1 cellular context compared by ENCODE assay signal in the genomic region with DNA sequence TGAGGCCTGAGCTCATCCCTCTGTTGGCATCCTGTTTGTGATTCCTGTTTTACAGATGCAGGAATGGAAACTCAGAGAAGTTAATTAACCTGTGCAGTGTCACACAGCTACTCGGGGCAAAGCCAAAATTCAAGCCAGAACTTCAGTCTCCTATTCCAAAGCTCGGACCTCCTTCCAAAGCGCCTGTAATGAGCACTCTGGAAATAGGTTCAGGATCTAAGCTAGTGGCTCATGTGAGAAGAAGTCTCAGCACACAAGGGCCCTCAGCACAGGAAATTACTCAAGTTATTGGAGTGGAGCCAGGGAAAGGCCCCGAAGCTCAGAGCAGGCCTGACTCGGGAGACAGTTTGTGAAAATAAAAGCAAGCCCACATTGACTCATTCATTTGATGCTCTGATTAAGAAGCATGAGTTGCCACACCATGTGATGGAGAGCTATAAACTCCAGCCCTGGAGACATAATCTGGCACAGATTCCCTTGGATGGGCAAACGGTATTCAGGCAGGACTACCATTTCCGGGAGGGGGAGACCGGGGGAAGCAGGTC.
A peak's percentile ranks its signal among the peaks of the same experiment; 100 is the strongest.
TF ChIP-seq lines count a peak whose summit lies in the region.

No MANE protein-coding gene starts in this region.

TF ChIP-seq in HEK293, 187 proteins besides CTCF, POLR2A, EP300 and RAD21 (continued from another document and continues in another):
- TF ChIP-seq, protein P1, sequence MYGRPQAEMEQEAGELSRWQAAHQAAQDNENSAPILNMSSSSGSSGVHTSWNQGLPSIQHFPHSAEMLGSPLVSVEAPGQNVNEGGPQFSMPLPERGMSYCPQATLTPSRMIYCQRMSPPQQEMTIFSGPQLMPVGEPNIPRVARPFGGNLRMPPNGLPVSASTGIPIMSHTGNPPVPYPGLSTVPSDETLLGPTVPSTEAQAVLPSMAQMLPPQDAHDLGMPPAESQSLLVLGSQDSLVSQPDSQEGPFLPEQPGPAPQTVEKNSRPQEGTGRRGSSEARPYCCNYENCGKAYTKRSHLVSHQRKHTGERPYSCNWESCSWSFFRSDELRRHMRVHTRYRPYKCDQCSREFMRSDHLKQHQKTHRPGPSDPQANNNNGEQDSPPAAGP (tag by site-specific recombination; IDR thresholded peaks at IDR 0.05) = peak; percentile 79; the same call in 1 of the 2 replicates
- TF ChIP-seq ZNF521 (tag by site-specific recombination; IDR thresholded peaks at IDR 0.05) = no peak
- no peak for TF ChIP-seq ZNF138 (tag by site-specific recombination; IDR thresholded peaks at IDR 0.05; ENCODE audit: borderline replicate concordance)
- TF ChIP-seq ZNF2 (tag by site-specific recombination; IDR thresholded peaks at IDR 0.05) = peak; percentile 72; the same call in 1 of the 2 replicates
- no peak for TF ChIP-seq MEIS1 (CRISPR knock-in tag; IDR thresholded peaks at IDR 0.05; ENCODE audit: borderline replicate concordance)
- TF ChIP-seq ZNF677 (tag by site-specific recombination; IDR thresholded peaks at IDR 0.05) = no peak
- peak; percentile 3 for TF ChIP-seq ZNF510 (tag by site-specific recombination; IDR thresholded peaks at IDR 0.05; ENCODE audit: insufficient replicate concordance)
- TF ChIP-seq GLIS1 (tag by site-specific recombination; IDR thresholded peaks at IDR 0.05) = peak; percentile 52; the same call in 1 of the 2 replicates
- TF ChIP-seq ZNF426 (tag by site-specific recombination; IDR thresholded peaks at IDR 0.05) = no peak
- TF ChIP-seq ZNF792 (tag by site-specific recombination; IDR thresholded peaks at IDR 0.05) = no peak
- no peak for TF ChIP-seq ZNF174 (tag by site-specific recombination; IDR thresholded peaks at IDR 0.05)
- TF ChIP-seq SP7 (tag by site-specific recombination; IDR thresholded peaks at IDR 0.05) = peak; percentile 94
- no peak for TF ChIP-seq OVOL3 (tag by site-specific recombination; IDR thresholded peaks at IDR 0.05)
- peak; percentile 67 for TF ChIP-seq KLF8 (tag by site-specific recombination; IDR thresholded peaks at IDR 0.05)
- no peak for TF ChIP-seq ZNF785 (tag by site-specific recombination; IDR thresholded peaks at IDR 0.05)
- TF ChIP-seq ZNF146 (tag by site-specific recombination; IDR thresholded peaks at IDR 0.05) = no peak
- TF ChIP-seq, protein P2, sequence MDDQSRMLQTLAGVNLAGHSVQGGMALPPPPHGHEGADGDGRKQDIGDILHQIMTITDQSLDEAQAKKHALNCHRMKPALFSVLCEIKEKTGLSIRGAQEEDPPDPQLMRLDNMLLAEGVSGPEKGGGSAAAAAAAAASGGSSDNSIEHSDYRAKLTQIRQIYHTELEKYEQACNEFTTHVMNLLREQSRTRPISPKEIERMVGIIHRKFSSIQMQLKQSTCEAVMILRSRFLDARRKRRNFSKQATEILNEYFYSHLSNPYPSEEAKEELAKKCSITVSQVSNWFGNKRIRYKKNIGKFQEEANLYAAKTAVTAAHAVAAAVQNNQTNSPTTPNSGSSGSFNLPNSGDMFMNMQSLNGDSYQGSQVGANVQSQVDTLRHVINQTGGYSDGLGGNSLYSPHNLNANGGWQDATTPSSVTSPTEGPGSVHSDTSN (CRISPR knock-in tag; IDR thresholded peaks at IDR 0.05) = no peak
- TF ChIP-seq ZNF707 (tag by site-specific recombination; IDR thresholded peaks at IDR 0.05) = no peak
- TF ChIP-seq ZNF184 (tag by site-specific recombination; IDR thresholded peaks at IDR 0.05) = peak; percentile 89
- no peak for TF ChIP-seq ZNF302 (tag by site-specific recombination; IDR thresholded peaks at IDR 0.05; ENCODE audit: low read depth)
- TF ChIP-seq, protein P3, sequence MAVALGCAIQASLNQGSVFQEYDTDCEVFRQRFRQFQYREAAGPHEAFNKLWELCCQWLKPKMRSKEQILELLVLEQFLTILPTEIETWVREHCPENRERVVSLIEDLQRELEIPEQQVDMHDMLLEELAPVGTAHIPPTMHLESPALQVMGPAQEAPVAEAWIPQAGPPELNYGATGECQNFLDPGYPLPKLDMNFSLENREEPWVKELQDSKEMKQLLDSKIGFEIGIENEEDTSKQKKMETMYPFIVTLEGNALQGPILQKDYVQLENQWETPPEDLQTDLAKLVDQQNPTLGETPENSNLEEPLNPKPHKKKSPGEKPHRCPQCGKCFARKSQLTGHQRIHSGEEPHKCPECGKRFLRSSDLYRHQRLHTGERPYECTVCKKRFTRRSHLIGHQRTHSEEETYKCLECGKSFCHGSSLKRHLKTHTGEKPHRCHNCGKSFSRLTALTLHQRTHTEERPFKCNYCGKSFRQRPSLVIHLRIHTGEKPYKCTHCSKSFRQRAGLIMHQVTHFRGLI (tag by site-specific recombination; IDR thresholded peaks at IDR 0.05) = peak; percentile 77; the same call in 1 of the 2 replicates
- TF ChIP-seq, protein P4, sequence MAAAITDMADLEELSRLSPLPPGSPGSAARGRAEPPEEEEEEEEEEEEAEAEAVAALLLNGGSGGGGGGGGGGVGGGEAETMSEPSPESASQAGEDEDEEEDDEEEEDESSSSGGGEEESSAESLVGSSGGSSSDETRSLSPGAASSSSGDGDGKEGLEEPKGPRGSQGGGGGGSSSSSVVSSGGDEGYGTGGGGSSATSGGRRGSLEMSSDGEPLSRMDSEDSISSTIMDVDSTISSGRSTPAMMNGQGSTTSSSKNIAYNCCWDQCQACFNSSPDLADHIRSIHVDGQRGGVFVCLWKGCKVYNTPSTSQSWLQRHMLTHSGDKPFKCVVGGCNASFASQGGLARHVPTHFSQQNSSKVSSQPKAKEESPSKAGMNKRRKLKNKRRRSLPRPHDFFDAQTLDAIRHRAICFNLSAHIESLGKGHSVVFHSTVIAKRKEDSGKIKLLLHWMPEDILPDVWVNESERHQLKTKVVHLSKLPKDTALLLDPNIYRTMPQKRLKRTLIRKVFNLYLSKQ (tag by site-specific recombination; IDR thresholded peaks at IDR 0.05; ENCODE audit: borderline replicate concordance) = no peak
- TF ChIP-seq RBAK (tag by site-specific recombination; IDR thresholded peaks at IDR 0.05) = no peak
- peak; percentile 99 for TF ChIP-seq ZNF768 (tag by site-specific recombination; IDR thresholded peaks at IDR 0.05)
- TF ChIP-seq, protein P5, sequence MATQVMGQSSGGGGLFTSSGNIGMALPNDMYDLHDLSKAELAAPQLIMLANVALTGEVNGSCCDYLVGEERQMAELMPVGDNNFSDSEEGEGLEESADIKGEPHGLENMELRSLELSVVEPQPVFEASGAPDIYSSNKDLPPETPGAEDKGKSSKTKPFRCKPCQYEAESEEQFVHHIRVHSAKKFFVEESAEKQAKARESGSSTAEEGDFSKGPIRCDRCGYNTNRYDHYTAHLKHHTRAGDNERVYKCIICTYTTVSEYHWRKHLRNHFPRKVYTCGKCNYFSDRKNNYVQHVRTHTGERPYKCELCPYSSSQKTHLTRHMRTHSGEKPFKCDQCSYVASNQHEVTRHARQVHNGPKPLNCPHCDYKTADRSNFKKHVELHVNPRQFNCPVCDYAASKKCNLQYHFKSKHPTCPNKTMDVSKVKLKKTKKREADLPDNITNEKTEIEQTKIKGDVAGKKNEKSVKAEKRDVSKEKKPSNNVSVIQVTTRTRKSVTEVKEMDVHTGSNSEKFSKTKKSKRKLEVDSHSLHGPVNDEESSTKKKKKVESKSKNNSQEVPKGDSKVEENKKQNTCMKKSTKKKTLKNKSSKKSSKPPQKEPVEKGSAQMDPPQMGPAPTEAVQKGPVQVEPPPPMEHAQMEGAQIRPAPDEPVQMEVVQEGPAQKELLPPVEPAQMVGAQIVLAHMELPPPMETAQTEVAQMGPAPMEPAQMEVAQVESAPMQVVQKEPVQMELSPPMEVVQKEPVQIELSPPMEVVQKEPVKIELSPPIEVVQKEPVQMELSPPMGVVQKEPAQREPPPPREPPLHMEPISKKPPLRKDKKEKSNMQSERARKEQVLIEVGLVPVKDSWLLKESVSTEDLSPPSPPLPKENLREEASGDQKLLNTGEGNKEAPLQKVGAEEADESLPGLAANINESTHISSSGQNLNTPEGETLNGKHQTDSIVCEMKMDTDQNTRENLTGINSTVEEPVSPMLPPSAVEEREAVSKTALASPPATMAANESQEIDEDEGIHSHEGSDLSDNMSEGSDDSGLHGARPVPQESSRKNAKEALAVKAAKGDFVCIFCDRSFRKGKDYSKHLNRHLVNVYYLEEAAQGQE (tag by site-specific recombination; IDR thresholded peaks at IDR 0.05) = no peak
- TF ChIP-seq ZSCAN30 (tag by site-specific recombination; IDR thresholded peaks at IDR 0.05) = peak; percentile 60; the same call in 1 of the 2 replicates
- TF ChIP-seq ZNF140 (tag by site-specific recombination; IDR thresholded peaks at IDR 0.05) = no peak
- TF ChIP-seq, protein P6, sequence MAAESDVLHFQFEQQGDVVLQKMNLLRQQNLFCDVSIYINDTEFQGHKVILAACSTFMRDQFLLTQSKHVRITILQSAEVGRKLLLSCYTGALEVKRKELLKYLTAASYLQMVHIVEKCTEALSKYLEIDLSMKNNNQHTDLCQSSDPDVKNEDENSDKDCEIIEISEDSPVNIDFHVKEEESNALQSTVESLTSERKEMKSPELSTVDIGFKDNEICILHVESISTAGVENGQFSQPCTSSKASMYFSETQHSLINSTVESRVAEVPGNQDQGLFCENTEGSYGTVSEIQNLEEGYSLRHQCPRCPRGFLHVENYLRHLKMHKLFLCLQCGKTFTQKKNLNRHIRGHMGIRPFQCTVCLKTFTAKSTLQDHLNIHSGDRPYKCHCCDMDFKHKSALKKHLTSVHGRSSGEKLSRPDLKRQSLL (tag by site-specific recombination; IDR thresholded peaks at IDR 0.05) = peak; percentile 90
- peak; percentile 72 for TF ChIP-seq WT1 (tag by site-specific recombination; IDR thresholded peaks at IDR 0.05)
- no peak for TF ChIP-seq ZNF211 (tag by site-specific recombination; IDR thresholded peaks at IDR 0.05; ENCODE audit: low read depth)
- TF ChIP-seq, protein P7, sequence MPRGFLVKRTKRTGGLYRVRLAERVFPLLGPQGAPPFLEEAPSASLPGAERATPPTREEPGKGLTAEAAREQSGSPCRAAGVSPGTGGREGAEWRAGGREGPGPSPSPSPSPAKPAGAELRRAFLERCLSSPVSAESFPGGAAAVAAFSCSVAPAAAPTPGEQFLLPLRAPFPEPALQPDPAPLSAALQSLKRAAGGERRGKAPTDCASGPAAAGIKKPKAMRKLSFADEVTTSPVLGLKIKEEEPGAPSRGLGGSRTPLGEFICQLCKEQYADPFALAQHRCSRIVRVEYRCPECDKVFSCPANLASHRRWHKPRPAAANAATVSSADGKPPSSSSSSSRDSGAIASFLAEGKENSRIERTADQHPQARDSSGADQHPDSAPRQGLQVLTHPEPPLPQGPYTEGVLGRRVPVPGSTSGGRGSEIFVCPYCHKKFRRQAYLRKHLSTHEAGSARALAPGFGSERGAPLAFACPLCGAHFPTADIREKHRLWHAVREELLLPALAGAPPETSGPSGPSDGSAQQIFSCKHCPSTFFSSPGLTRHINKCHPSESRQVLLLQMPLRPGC (tag by site-specific recombination; IDR thresholded peaks at IDR 0.05) = peak; percentile 98
- TF ChIP-seq, protein P8, sequence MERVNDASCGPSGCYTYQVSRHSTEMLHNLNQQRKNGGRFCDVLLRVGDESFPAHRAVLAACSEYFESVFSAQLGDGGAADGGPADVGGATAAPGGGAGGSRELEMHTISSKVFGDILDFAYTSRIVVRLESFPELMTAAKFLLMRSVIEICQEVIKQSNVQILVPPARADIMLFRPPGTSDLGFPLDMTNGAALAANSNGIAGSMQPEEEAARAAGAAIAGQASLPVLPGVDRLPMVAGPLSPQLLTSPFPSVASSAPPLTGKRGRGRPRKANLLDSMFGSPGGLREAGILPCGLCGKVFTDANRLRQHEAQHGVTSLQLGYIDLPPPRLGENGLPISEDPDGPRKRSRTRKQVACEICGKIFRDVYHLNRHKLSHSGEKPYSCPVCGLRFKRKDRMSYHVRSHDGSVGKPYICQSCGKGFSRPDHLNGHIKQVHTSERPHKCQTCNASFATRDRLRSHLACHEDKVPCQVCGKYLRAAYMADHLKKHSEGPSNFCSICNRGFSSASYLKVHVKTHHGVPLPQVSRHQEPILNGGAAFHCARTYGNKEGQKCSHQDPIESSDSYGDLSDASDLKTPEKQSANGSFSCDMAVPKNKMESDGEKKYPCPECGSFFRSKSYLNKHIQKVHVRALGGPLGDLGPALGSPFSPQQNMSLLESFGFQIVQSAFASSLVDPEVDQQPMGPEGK (tag by site-specific recombination; IDR thresholded peaks at IDR 0.05) = peak; percentile 86
- 0 out of 2 replicates have a peak, but pooled peaks have one; percentile 26 for TF ChIP-seq FEZF1 (tag by site-specific recombination; IDR thresholded peaks at IDR 0.05)
- TF ChIP-seq ZSCAN23 (tag by site-specific recombination; IDR thresholded peaks at IDR 0.05) = no peak
- TF ChIP-seq, protein P9, sequence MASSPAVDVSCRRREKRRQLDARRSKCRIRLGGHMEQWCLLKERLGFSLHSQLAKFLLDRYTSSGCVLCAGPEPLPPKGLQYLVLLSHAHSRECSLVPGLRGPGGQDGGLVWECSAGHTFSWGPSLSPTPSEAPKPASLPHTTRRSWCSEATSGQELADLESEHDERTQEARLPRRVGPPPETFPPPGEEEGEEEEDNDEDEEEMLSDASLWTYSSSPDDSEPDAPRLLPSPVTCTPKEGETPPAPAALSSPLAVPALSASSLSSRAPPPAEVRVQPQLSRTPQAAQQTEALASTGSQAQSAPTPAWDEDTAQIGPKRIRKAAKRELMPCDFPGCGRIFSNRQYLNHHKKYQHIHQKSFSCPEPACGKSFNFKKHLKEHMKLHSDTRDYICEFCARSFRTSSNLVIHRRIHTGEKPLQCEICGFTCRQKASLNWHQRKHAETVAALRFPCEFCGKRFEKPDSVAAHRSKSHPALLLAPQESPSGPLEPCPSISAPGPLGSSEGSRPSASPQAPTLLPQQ (tag by site-specific recombination; IDR thresholded peaks at IDR 0.05) = peak; percentile 89
- peak; percentile 98 for TF ChIP-seq ZEB2 (tag by site-specific recombination; IDR thresholded peaks at IDR 0.05)
- TF ChIP-seq, protein P10, sequence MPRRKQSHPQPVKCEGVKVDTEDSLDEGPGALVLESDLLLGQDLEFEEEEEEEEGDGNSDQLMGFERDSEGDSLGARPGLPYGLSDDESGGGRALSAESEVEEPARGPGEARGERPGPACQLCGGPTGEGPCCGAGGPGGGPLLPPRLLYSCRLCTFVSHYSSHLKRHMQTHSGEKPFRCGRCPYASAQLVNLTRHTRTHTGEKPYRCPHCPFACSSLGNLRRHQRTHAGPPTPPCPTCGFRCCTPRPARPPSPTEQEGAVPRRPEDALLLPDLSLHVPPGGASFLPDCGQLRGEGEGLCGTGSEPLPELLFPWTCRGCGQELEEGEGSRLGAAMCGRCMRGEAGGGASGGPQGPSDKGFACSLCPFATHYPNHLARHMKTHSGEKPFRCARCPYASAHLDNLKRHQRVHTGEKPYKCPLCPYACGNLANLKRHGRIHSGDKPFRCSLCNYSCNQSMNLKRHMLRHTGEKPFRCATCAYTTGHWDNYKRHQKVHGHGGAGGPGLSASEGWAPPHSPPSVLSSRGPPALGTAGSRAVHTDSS (tag by site-specific recombination; IDR thresholded peaks at IDR 0.05) = no peak; the same call in none of the 2 replicates
- TF ChIP-seq ZBTB1 (tag by site-specific recombination; IDR thresholded peaks at IDR 0.05) = no peak
- no peak for TF ChIP-seq ZNF776 (tag by site-specific recombination; IDR thresholded peaks at IDR 0.05; ENCODE audit: borderline replicate concordance)
- TF ChIP-seq ZNF629 (tag by site-specific recombination; IDR thresholded peaks at IDR 0.05) = peak; percentile 93
- TF ChIP-seq ZNF223 (tag by site-specific recombination; IDR thresholded peaks at IDR 0.05) = no peak
- TF ChIP-seq ZNF23 (tag by site-specific recombination; IDR thresholded peaks at IDR 0.05; ENCODE audit: borderline replicate concordance) = no peak
- no peak for TF ChIP-seq ZNF248 (tag by site-specific recombination; IDR thresholded peaks at IDR 0.05)
- TF ChIP-seq BCL11A (tag by site-specific recombination; IDR thresholded peaks at IDR 0.05; ENCODE audit: low read depth) = peak; percentile 91
